Comparison of ENCODE assay signal across 8 cellular contexts in the genomic region with DNA sequence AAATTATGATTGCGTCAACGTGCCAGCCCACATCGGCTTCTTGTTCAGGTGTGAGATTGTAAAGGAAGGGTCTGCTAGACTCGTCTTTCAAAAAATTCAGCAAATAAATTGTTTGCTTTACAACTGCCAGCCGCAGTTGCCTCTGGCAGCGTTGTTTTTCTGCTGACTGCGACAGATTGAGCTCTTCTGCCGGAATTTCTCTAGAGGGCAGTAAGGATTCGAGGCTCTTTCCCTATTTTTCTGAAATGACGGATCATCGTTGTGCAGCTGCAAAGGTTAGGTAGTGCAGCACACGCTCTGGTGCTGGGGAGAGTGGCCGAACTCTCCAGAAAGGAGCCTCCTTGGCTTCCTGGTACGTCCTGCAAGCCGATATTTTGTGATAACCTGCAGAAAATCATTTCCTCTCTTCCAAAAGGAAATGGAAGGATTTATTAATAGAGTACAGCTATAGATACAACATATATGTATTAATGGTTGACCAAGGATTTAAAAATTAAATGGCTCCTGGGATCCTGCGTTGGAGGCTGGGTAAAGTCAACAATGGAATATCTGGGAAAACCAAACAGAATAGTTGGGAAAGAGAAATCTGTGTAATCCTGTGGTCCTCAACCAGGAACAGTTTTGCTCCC.
DNase-seq lines count a peak whose midpoint lies in the region; ATAC-seq and TF ChIP-seq lines count a peak whose summit lies in the region.

No MANE protein-coding gene starts in this region.

- no peak overlapping the region for H3K27ac ChIP-seq in brain microvascular endothelial cell

- peak; percentile 52 for TF ChIP-seq CTCF in brain microvascular endothelial cell (IDR thresholded peaks at IDR 0.05; ENCODE audit: low read depth, low read length, missing control alignments)

- H3K27ac Mint-ChIP-seq in stimulated activated naive B cell treated with anti-CD40 and anti-IgM and Interleukin-4, amounts not matched to agents 10 μg/mL and 1 μg/mL and 100 μg/mL, for 72 hours, result no peak overlapping the region

- no peaks in the 10 kb centered on the region for H3K4me1 Mint-ChIP-seq in stimulated activated naive B cell treated with anti-CD40 and anti-IgM and Interleukin-4, amounts not matched to agents 10 μg/mL and 1 μg/mL and 100 μg/mL, for 72 hours

- no peak overlapping the region for H3K4me3 ChIP-seq in brain microvascular endothelial cell (ENCODE audit: low read depth, low read length)

- in situ Hi-C loops in brain microvascular endothelial cell (cut with HindIII; ENCODE audit: low pct_ligation_motif_present, low sequenced_read_pairs), result no loop called here

- H3K27me3 Mint-ChIP-seq in stimulated activated naive B cell treated with anti-CD40 and anti-IgM and Interleukin-4, amounts not matched to agents 10 μg/mL and 1 μg/mL and 100 μg/mL, for 72 hours, result peaks cover 23 to 33% of the 10 kb centered on the region in 2 donors

- DNase-seq in DMS153 (lab: John Stamatoyannopoulos, UW) (peak; percentile 75), NCI-H2081 treated with DMSO at 0.1 percent for 48 hours (lab: John Stamatoyannopoulos, UW) (peak; percentile 49), brain microvascular endothelial cell (peak; percentile 3), medulla oblongata (ENCODE audit: extremely low spot score) (peak; percentile 57), NOMO-1 treated with DMSO at 0.1 percent for 48 hours (lab: John Stamatoyannopoulos, UW; ENCODE audit: unreplicated experiment) (no peak)
- DNase-seq in stimulated activated naive B cell treated with anti-CD40 and anti-IgM and Interleukin-4, amounts not matched to agents 10 μg/mL and 1 μg/mL and 100 μg/mL, for 72 hours, result no peak

- H3K4me3 Mint-ChIP-seq in stimulated activated naive B cell treated with anti-CD40 and anti-IgM and Interleukin-4, amounts not matched to agents 10 μg/mL and 1 μg/mL and 100 μg/mL, for 72 hours, result no peak overlapping the region

- ATAC-seq in HG02885 (IDR thresholded peaks at IDR 0.05; ENCODE audit: poor library complexity, unreplicated experiment) (no peak), esophagus mucosa (no peak)
- ATAC-seq in stimulated activated naive B cell treated with anti-CD40 and anti-IgM and Interleukin-4, amounts not matched to agents 10 μg/mL and 1 μg/mL and 100 μg/mL, for 72 hours (replicated peaks), result no peak

- H3K27me3 ChIP-seq in brain microvascular endothelial cell (replicated peaks), result no peaks in the 10 kb centered on the region

- H3K36me3 ChIP-seq in brain microvascular endothelial cell (replicated peaks), result no peaks in the 10 kb centered on the region

- H3K36me3 Mint-ChIP-seq in stimulated activated naive B cell treated with anti-CD40 and anti-IgM and Interleukin-4, amounts not matched to agents 10 μg/mL and 1 μg/mL and 100 μg/mL, for 72 hours, result no peaks in the 10 kb centered on the region

- peaks cover 0 to 6% of the 10 kb centered on the region in 2 donors for H3K9me3 Mint-ChIP-seq in stimulated activated naive B cell treated with anti-CD40 and anti-IgM and Interleukin-4, amounts not matched to agents 10 μg/mL and 1 μg/mL and 100 μg/mL, for 72 hours

Comparison
In these comparisons a context has a peak if more than half of its experiments do, and no peak if none do; other contexts are left out.
1. DNase-seq: peak in DMS153 (single experiment), NCI-H2081 treated with DMSO at 0.1 percent for 48 hours (single experiment), brain microvascular endothelial cell (single experiment) and medulla oblongata (single experiment); none in stimulated activated naive B cell treated with anti-CD40 and anti-IgM and Interleukin-4, amounts not matched to agents 10 μg/mL and 1 μg/mL and 100 μg/mL, for 72 hours (single experiment) and NOMO-1 treated with DMSO at 0.1 percent for 48 hours (single experiment).